In genomic region chr20:62071669-62072430, GRCh38 we compare ENCODE assay signal across 2 cellular contexts. TPM values are rescaled to one million over a fixed set of nuclear protein-coding genes. Genes with fewer than 3 reads are reported as not detected.
A peak's percentile ranks its signal among the peaks of the same experiment; 100 is the strongest.
DNase-seq lines count a peak whose midpoint lies in the region; ATAC-seq, FAIRE-seq and TF ChIP-seq lines count a peak whose summit lies in the region.
"Not testable (repeated sequence)": the region's sequence is repeated elsewhere in the genome, so short reads cannot be mapped to it uniquely, and the experiment has no call there.

No MANE protein-coding gene starts in this region.

- H3K4me1 ChIP-seq in HEK293 (ENCODE audit: control insufficient read depth, insufficient read depth, low read length); K562 (replicated peaks in 1 of 2; ENCODE audit: control insufficient read depth in 2 of 2, insufficient read depth in 2 of 2, low read length in 2 of 2): not testable (repeated sequence)

- POLR2A ChIA-PET in HEK293 (lab: Yijun Ruan, JAX); K562 (lab: Yijun Ruan, JAX): not testable (repeated sequence)

- DNase-seq in K562 (ENCODE audit: extremely low read depth in 1 of 4, low spot score in 3 of 4) = not testable (repeated sequence)

- not testable (repeated sequence) for H3K9me1 ChIP-seq in K562 (ENCODE audit: control insufficient read depth, insufficient read depth, low read length)

- H3K36me3 ChIP-seq in HEK293 (ENCODE audit: control insufficient read depth in 2 of 2, insufficient read depth in 1 of 2, low read length in 2 of 2); K562 (ENCODE audit: control insufficient read depth, insufficient read depth, low read length): not testable (repeated sequence)

- H3K9ac ChIP-seq in K562 (ENCODE audit: insufficient read depth in 1 of 2, low read depth in 2 of 2, low read length in 2 of 2) = not testable (repeated sequence)

- TF ChIP-seq CTCF in HEK293 (tag by site-specific recombination; IDR thresholded peaks at IDR 0.05); K562 (IDR thresholded peaks at IDR 0.05 in 2 of 3, conservative IDR thresholded peaks at IDR 0.05 in 1 of 3; ENCODE audit: insufficient read depth in 2 of 3, low read depth in 1 of 3, low read length in 3 of 3): not testable (repeated sequence)

- H4K20me1 ChIP-seq in K562 (replicated peaks; ENCODE audit: control insufficient read depth, insufficient read depth, low read length) = not testable (repeated sequence)

- H3K27me3 ChIP-seq in K562 (ENCODE audit: control insufficient read depth in 2 of 2, insufficient read depth in 2 of 2, low read length in 2 of 2) = not testable (repeated sequence)

- in situ Hi-C loops in K562 (cut with MboI) = not testable (repeated sequence)

- H3K9me3 ChIP-seq in HEK293 (ENCODE audit: control insufficient read depth, insufficient read depth, low read depth, low read length) = not testable (repeated sequence)
- peaks cover 14% of the 10 kb centered on the region for H3K9me3 ChIP-seq in K562 (replicated peaks; ENCODE audit: control insufficient read depth, insufficient read depth, low read depth, low read length)

- H3K4me2 ChIP-seq in K562 (ENCODE audit: insufficient read depth, low read length) = not testable (repeated sequence)

- TF ChIP-seq POLR2A in K562 (conservative IDR thresholded peaks at IDR 0.05) = not testable (repeated sequence)

- BruUV-seq in K562 (replicated peaks; lab: Mats Ljungman, UMichigan) = not testable (repeated sequence)

- not testable (repeated sequence) for H3K27ac ChIP-seq in HEK293 (ENCODE audit: extremely low read depth, low read depth, low read length); K562 (ENCODE audit: extremely low read depth, low read depth, low read length)

- not testable (repeated sequence) for FAIRE-seq in K562 (lab: Jason Lieb, UNC)

- WGBS in K562 (ENCODE audit: insufficient coverage, low coverage, missing lambda C conversion rate) = 2% methylated on average over 6 of the region's 8 CpGs

- not testable (repeated sequence) for H2AFZ ChIP-seq in K562 (ENCODE audit: low read depth, low read length)

- not testable (repeated sequence) for ATAC-seq in K562

- intact Hi-C loops in K562 (cut with micrococcal nuclease) = not testable (repeated sequence)

- TF ChIP-seq EP300 in K562 (IDR thresholded peaks at IDR 0.05; ENCODE audit: low read length) = not testable (repeated sequence)

- not testable (repeated sequence) for H3K4me3 ChIP-seq in HEK293 (ENCODE audit: low read depth, low read length); K562

- TF ChIP-seq RAD21 in K562 (CRISPR knock-in tag; conservative IDR thresholded peaks at IDR 0.05 in 1 of 2, IDR thresholded peaks at IDR 0.05 in 1 of 2) = not testable (repeated sequence)

- not testable (repeated sequence) for H3K79me2 ChIP-seq in K562 (ENCODE audit: control insufficient read depth, insufficient read depth, low read length)

- CTCF ChIA-PET in HEK293 (lab: Yijun Ruan, JAX) = interaction anchor here (1.1 kb wide), 1 partner anchor 64 kb away, joined by 3 read pairs; no protein-coding TSS in a partner anchor
- CTCF ChIA-PET in K562 (lab: Yijun Ruan, JAX; ENCODE audit: low intra/inter-chr PET ratio) = not testable (repeated sequence)

TF ChIP-seq in HEK293, 187 proteins besides CTCF, POLR2A, EP300 and RAD21:
- TF ChIP-seq SCRT1 (tag by site-specific recombination; IDR thresholded peaks at IDR 0.05; ENCODE audit: borderline replicate concordance) = peak; percentile 96
- TF ChIP-seq SCRT2 (tag by site-specific recombination; IDR thresholded peaks at IDR 0.05) = peak; percentile 97
- peak; percentile 77 for TF ChIP-seq ZNF146 (tag by site-specific recombination; IDR thresholded peaks at IDR 0.05)

TF ChIP-seq in K562, 482 proteins besides CTCF, POLR2A, EP300 and RAD21:
- peak; percentile 57; the same call in 1 of the 2 replicates for TF ChIP-seq BCOR (IDR thresholded peaks at IDR 0.05)
- TF ChIP-seq ZNF146 (CRISPR knock-in tag; IDR thresholded peaks at IDR 0.05; ENCODE audit: unreplicated experiment) = peak; percentile 34

RNA-seq across cellular contexts. Expression of gene TAF4, which starts 6.2 kb away (rescaled TPM):
- total RNA-seq in K562 (2011; cell fraction: chromatin; rRNA removed; ENCODE audit: low replicate concordance) = 55.2 and 60.4 TPM in 2 replicates
- 24.2 and 29.5 TPM in 2 replicates for total RNA-seq in K562 (2011; cell fraction: nucleolus; rRNA removed)
- total RNA-seq in K562 (2011; cell fraction: nucleoplasm; rRNA removed) = 37.6 and 39.3 TPM in 2 replicates
- total RNA-seq in K562 (2014; rRNA removed) = 5.3 and 6.7 TPM in 2 replicates
- total RNA-seq in K562 (2014; rRNA removed; fragmentation: Illumina TruSeq; extraction: Trizol) = 5.7 and 7.1 TPM in 2 replicates
- 5.6 and 7.8 TPM in 2 replicates for total RNA-seq in K562 (2015; rRNA removed; fragmentation: Illumina TruSeq; extraction: Trizol)
- 20.4 and 28.3 TPM in 2 replicates for total RNA-seq in K562 (2021)
- 3.6 and 3.9 TPM in 2 replicates for polyA plus RNA-seq in K562 (2011; rRNA removed)
- 3.1 and 9.7 TPM in 2 replicates for polyA plus RNA-seq in K562 (2011; cell fraction: cytosol; rRNA removed)
- 7.7 and 13.2 TPM in 2 replicates for polyA plus RNA-seq in K562 (2011; cell fraction: nucleus; rRNA removed)
- 10.2 and 14.4 TPM in 2 replicates for polyA plus RNA-seq in K562 (2012)
- polyA plus RNA-seq in K562 (2014; fragmentation: Illumina TruSeq; extraction: Trizol) = 12.4 and 14.6 TPM in 2 replicates
- under 1 TPM; 0.44 to 0.48 TPM for polyA plus RNA-seq in K562 (2014; fragmentation: Nextera tagmentation; extraction: Ambion mirVana)
- polyA plus RNA-seq in K562 (2014; rRNA removed) = 11.5 and 11.6 TPM in 2 replicates
- polyA minus RNA-seq in K562 (2011; rRNA and poly(A)+ RNA removed) = 5.4 and 5.6 TPM in 2 replicates
- polyA minus RNA-seq in K562 (2011; cell fraction: cytosol; rRNA and poly(A)+ RNA removed) = 16.1 and 22.1 TPM in 2 replicates
- polyA minus RNA-seq in K562 (2011; cell fraction: nucleus; rRNA and poly(A)+ RNA removed) = 6.1 and 8.2 TPM in 2 replicates

RNA-seq across cellular contexts. Expression of gene LSM14B, which starts 50.4 kb away (rescaled TPM):
- 47.0 and 71.4 TPM in 2 replicates for total RNA-seq in K562 (2011; cell fraction: chromatin; rRNA removed; ENCODE audit: low replicate concordance)
- 35.4 and 42.2 TPM in 2 replicates for total RNA-seq in K562 (2011; cell fraction: nucleolus; rRNA removed)
- total RNA-seq in K562 (2011; cell fraction: nucleoplasm; rRNA removed) = 57.3 and 73.7 TPM in 2 replicates
- 20.2 and 24.8 TPM in 2 replicates for total RNA-seq in K562 (2014; rRNA removed)
- 12.8 and 13.1 TPM in 2 replicates for total RNA-seq in K562 (2014; rRNA removed; fragmentation: Illumina TruSeq; extraction: Trizol)
- 21.2 and 21.8 TPM in 2 replicates for total RNA-seq in K562 (2015; rRNA removed; fragmentation: Illumina TruSeq; extraction: Trizol)
- total RNA-seq in K562 (2021) = 32.7 and 36.0 TPM in 2 replicates
- polyA plus RNA-seq in K562 (2011; rRNA removed) = 22.6 and 25.8 TPM in 2 replicates
- 19.5 and 43.4 TPM in 2 replicates for polyA plus RNA-seq in K562 (2011; cell fraction: cytosol; rRNA removed)
- polyA plus RNA-seq in K562 (2011; cell fraction: nucleus; rRNA removed) = 40.4 and 59.2 TPM in 2 replicates
- polyA plus RNA-seq in K562 (2012) = 25.9 and 36.4 TPM in 2 replicates
- polyA plus RNA-seq in K562 (2014; fragmentation: Illumina TruSeq; extraction: Trizol) = 19.5 and 25.0 TPM in 2 replicates
- polyA plus RNA-seq in K562 (2014; fragmentation: Nextera tagmentation; extraction: Ambion mirVana) = under 1 TPM; 0.66 to 0.83 TPM
- polyA plus RNA-seq in K562 (2014; rRNA removed) = 26.5 and 27.8 TPM in 2 replicates
- polyA minus RNA-seq in K562 (2011; rRNA and poly(A)+ RNA removed) = 16.3 and 20.9 TPM in 2 replicates
- 13.7 and 20.2 TPM in 2 replicates for polyA minus RNA-seq in K562 (2011; cell fraction: cytosol; rRNA and poly(A)+ RNA removed)
- polyA minus RNA-seq in K562 (2011; cell fraction: nucleus; rRNA and poly(A)+ RNA removed) = 14.7 and 21.3 TPM in 2 replicates
